14 cellular contexts compared by ENCODE assay signal in genomic region chr3:119597548-119598288, GRCh38. TPM values are rescaled to one million over a fixed set of nuclear protein-coding genes. Genes with fewer than 3 reads are reported as not detected.
DNase-seq lines count a peak whose midpoint lies in the region; ATAC-seq and TF ChIP-seq lines count a peak whose summit lies in the region.
"Had no signal": no experiment of that assay in that cellular context is flagged by ENCODE, and none has a peak within 500 bp of the region (broad histone marks: within the 10 kb centered on the region; RNA-seq: fewer than 3 reads in every experiment).

Gene PLA1A (plus strand): TSS chr3:119597885. CDS start chr3:119597914, 29 bp downstream.

- no peak for TF ChIP-seq CTCF in GM12865 (IDR thresholded peaks at IDR 0.05; ENCODE audit: insufficient read depth, low read depth, low read length, missing control alignments)
- no peak for TF ChIP-seq CTCF in gastroesophageal sphincter (IDR thresholded peaks at IDR 0.05)
- TF ChIP-seq CTCF in GM10266 (IDR thresholded peaks at IDR 0.05; ENCODE audit: control insufficient read depth, insufficient read depth, low read depth, missing control alignments) = no peak

- TF ChIP-seq EP300 in gastroesophageal sphincter (IDR thresholded peaks at IDR 0.05) = no peak

- H3K36me3 ChIP-seq in gastroesophageal sphincter = no peaks in the 10 kb centered on the region

- peak within 1 kb of the TSS in 3 of 4 donors; percentile 16 to 63 (median 32) for H3K27ac ChIP-seq in gastroesophageal sphincter

- H3K9me3 ChIP-seq in gastroesophageal sphincter = no peaks in the 10 kb centered on the region

- H3K4me1 ChIP-seq in gastroesophageal sphincter = peaks cover 0 to 10% (median 0%) of the 10 kb centered on the region in 3 donors

- peak within 1 kb of the TSS; percentile 58 for H3K4me3 ChIP-seq in GM12865 (ENCODE audit: low read depth, low read length)
- H3K4me3 ChIP-seq in gastroesophageal sphincter = no peak within 1 kb of the TSS

- H3K27me3 ChIP-seq in gastroesophageal sphincter = no peaks in the 10 kb centered on the region

- ATAC-seq in gastroesophageal sphincter (no peak), GM19328 (IDR thresholded peaks at IDR 0.05; ENCODE audit: unreplicated experiment) (no peak)
- ATAC-seq: natural killer cell treated with Interleukin-12 subunit alpha and Interleukin-12 subunit beta and Interleukin-15 and Interleukin-18, amount 100 ng/mL, for 72 hours had no signal

- 55 to 59% methylated on average over 6 to 7 of the region's 7 CpGs for WGBS in gastroesophageal sphincter (ENCODE audit: low coverage in 1 of 2), 2 donors

- TF ChIP-seq POLR2A in gastroesophageal sphincter (IDR thresholded peaks at IDR 0.05) (no peak), erythroblast (IDR thresholded peaks at IDR 0.05; ENCODE audit: low read length) (no peak)

- DNase-seq in GM12865 (ENCODE audit: low read depth) (peak; percentile 71), HuH-7 (ENCODE audit: low spot score) (peak; percentile 76), renal cortical epithelial cell (ENCODE audit: low read depth) (peak; percentile 88), erythroblast (lab: John Stamatoyannopoulos, UW) (no peak), NCI-H187 treated with DMSO at 0.1 percent for 48 hours (lab: John Stamatoyannopoulos, UW) (no peak), GM10266 (ENCODE audit: extremely low spot score) (no peak)
- DNase-seq: activated T-cell treated with anti-CD3 and anti-CD28 coated beads, Interleukin-2, amount 50 U/mL, for 1 hour; COR-L47; H9; NCI-H1092; NK-92 treated with Interleukin-12 subunit alpha and Interleukin-12 subunit beta, amount 100 ng/mL, for 24 hours had no signal

RNA-seq across cellular contexts. Expression of gene PLA1A, which starts in this region (rescaled TPM):
- total RNA-seq in gastroesophageal sphincter = 1 to 10 TPM in 3 of 4 donors, under 1 TPM in 1; 0.50 to 1.8 (median 1.4) TPM
- 1.2 and 5.1 TPM in 2 replicates for total RNA-seq in renal cortical epithelial cell
- total RNA-seq: H9 had no signal

Comparison
In these comparisons a context has a peak if more than half of its experiments do, and no peak if none do; other contexts are left out.
1. DNase-seq: peak in GM12865 (single experiment), HuH-7 (single experiment) and renal cortical epithelial cell (single experiment); none in erythroblast (0 of 2), NCI-H187 treated with DMSO at 0.1 percent for 48 hours (single experiment) and GM10266 (single experiment).